8 cellular contexts compared by ENCODE assay signal in the genomic region with DNA sequence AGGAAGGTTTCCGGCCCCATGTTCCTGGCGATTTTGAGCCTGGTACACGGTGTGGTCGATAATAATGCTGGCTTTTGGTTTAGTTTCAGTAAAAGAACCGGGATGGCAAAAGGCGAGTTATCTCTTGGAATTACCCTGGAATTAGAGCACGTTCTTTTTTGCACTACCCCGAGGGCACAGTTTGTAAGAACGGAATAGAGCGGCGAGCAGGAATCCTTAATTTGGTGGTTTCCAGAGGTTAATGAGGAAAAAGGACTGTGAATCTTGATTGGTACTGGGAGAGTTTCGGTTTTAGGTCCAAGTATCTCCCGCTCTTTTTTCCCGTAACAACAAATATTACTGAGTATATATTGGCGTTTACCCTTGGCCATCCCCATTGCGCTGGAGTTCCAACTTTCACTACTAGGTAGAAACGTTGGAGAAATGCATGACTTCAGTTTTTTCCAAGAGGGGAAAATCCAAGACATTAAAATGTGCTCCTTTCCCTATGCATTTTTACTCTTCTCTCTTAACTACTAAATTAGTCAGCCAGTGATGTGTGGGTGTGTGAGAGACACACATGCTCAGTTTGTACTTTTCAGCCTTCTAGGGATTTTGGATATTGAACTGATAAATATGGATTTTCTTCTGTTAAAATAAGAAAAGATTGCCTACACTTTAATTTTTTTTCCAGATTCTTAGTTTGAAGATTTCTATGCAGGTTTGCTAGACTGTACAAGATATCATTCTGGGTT.
DNase-seq lines count a peak whose midpoint lies in the region; ATAC-seq and TF ChIP-seq lines count a peak whose summit lies in the region.

No MANE protein-coding gene starts in this region.

- ATAC-seq in T-helper 17 cell (no peak), GM18519 (IDR thresholded peaks at IDR 0.05; ENCODE audit: low FRiP score, unreplicated experiment) (no peak), GM18505 (IDR thresholded peaks at IDR 0.05; ENCODE audit: unreplicated experiment) (no peak)

- POLR2A ChIA-PET in A673 (lab: Charles Lee; ENCODE audit: low non-redundant PET), result no interaction called here

- H3K4me1 ChIP-seq in A673 (ENCODE audit: insufficient read depth, low read length, poor library complexity, severe bottlenecking) (peaks cover 22% of the 10 kb centered on the region), GM23248 (ENCODE audit: insufficient read depth) (peaks cover 4% of the 10 kb centered on the region; the same call in 1 of the 2 replicates), ovary (ENCODE audit: insufficient read depth) (peaks cover 3% of the 10 kb centered on the region)

- peak overlapping the region; percentile 68 for H3K4me3 ChIP-seq in A673 (ENCODE audit: low read depth, low read length, poor library complexity, severe bottlenecking)
- H3K4me3 ChIP-seq in GM23248, result peak overlapping the region; percentile 100
- H3K4me3 ChIP-seq in fibroblast of the aortic adventitia (ENCODE audit: low read depth, low read length), result peak overlapping the region; percentile 91
- H3K4me3 ChIP-seq in ovary, result peak overlapping the region; percentile 68

- H3K9me3 ChIP-seq in A673 (ENCODE audit: low read depth, low read length, poor library complexity, severe bottlenecking) (no peaks in the 10 kb centered on the region), GM23248 (ENCODE audit: low read depth) (no peaks in the 10 kb centered on the region), T-helper 17 cell (ENCODE audit: control insufficient read depth, low read length, poor library complexity, severe bottlenecking) (no peaks in the 10 kb centered on the region), ovary (no peaks in the 10 kb centered on the region)

- TF ChIP-seq POLR2A in ovary (IDR thresholded peaks at IDR 0.05) (no peak), GM18505 (IDR thresholded peaks at IDR 0.05; ENCODE audit: borderline replicate concordance, extremely low read depth, insufficient read depth, insufficient read length) (no peak)

- peak overlapping the region; percentile 96 for H3K9ac ChIP-seq in GM23248

- H3K36me3 ChIP-seq in A673 (ENCODE audit: insufficient read depth, low read length, poor library complexity, severe bottlenecking) (no peaks in the 10 kb centered on the region), GM23248 (ENCODE audit: low read depth) (no peaks in the 10 kb centered on the region), ovary (no peaks in the 10 kb centered on the region)

- no peaks in the 10 kb centered on the region for H3K79me2 ChIP-seq in GM23248 (ENCODE audit: insufficient read depth)

- DNase-seq in A673 (ENCODE audit: low spot score) (no peak), GM23248 (peak; percentile 76), T-helper 17 cell (no peak), fibroblast of the aortic adventitia (ENCODE audit: low read depth) (no peak), ovary (no peak)
- DNase-seq in activated CD4-positive, alpha-beta T cell treated with anti-CD3 and anti-CD28 coated beads, Interleukin-2, amount 50 U/mL, for 4 hours, result no peak

- TF ChIP-seq EP300 in ovary (IDR thresholded peaks at IDR 0.05), result no peak

- peaks cover 3% of the 10 kb centered on the region for H3K36me3 Mint-ChIP-seq in T-helper 17 cell (ENCODE audit: low read depth)

- peak overlapping the region; percentile 100 for H2AFZ ChIP-seq in GM23248

- peak overlapping the region; percentile 97 for H3K4me3 Mint-ChIP-seq in T-helper 17 cell

- no peaks in the 10 kb centered on the region for H4K20me1 ChIP-seq in GM23248 (ENCODE audit: insufficient read depth)

- peak overlapping the region; percentile 91 for H3K4me2 ChIP-seq in GM23248 (ENCODE audit: unreplicated experiment)

- H3K27me3 ChIP-seq in A673 (replicated peaks; ENCODE audit: insufficient read depth, low read depth, low read length, poor library complexity) (no peaks in the 10 kb centered on the region), GM23248 (replicated peaks; ENCODE audit: insufficient read depth) (no peaks in the 10 kb centered on the region), ovary (no peaks in the 10 kb centered on the region)

- intact Hi-C loops in A673 (cut with micrococcal nuclease; ENCODE audit: unreplicated experiment) (loop anchor here (2.0 kb wide), 1 partner anchor 51 kb away; no protein-coding TSS in a partner anchor), ovary (cut with DNase I) (no loop called here)

- peak overlapping the region; percentile 100 for H3K27ac Mint-ChIP-seq in T-helper 17 cell

- CTCF ChIA-PET in A673 (lab: Charles Lee), result no interaction called here

- peaks cover 10% of the 10 kb centered on the region for H3K4me1 Mint-ChIP-seq in T-helper 17 cell

- peaks cover 10% of the 10 kb centered on the region for H3K27me3 Mint-ChIP-seq in T-helper 17 cell

- WGBS in GM23248 (ENCODE audit: low coverage in 1 of 2, low lambda C conversion rate in 2 of 2, missing lambda C conversion rate in 2 of 2), 2 experiments, result 1% methylated on average over 17 of the region's 17 CpGs
- whole genome bisulfite sequencing in ovary, 3 donors, result 1 to 2% (median 1%) methylated on average over 17 of the region's 17 CpGs

- 0 out of 2 replicates have a peak, but pooled peaks have one; percentile 3 for TF ChIP-seq CTCF in A673 (conservative IDR thresholded peaks at IDR 0.05; ENCODE audit: low read depth, low read length)
- TF ChIP-seq CTCF in fibroblast of the aortic adventitia (IDR thresholded peaks at IDR 0.05; ENCODE audit: insufficient read depth, low read length), result no peak
- no peak for TF ChIP-seq CTCF in ovary (IDR thresholded peaks at IDR 0.05)

- no peaks in the 10 kb centered on the region for H3K9me2 ChIP-seq in GM23248 (ENCODE audit: insufficient read depth)

- peaks cover 10% of the 10 kb centered on the region; the same call in 1 of the 2 replicates for H3F3A ChIP-seq in GM23248 (ENCODE audit: insufficient read depth)

- H3K27ac ChIP-seq in A673 (ENCODE audit: low read depth, low read length, poor library complexity, severe bottlenecking), result peak overlapping the region; percentile 99
- peak overlapping the region; percentile 97 for H3K27ac ChIP-seq in GM23248
- peak overlapping the region; percentile 85 to 88 for H3K27ac ChIP-seq in ovary

- in situ Hi-C loops in GM23248 (cut with MboI), result no loop called here

- BruUV-seq in A673 (replicated peaks; lab: Mats Ljungman, UMichigan), result TSS peak; percentile 86
